8 cellular contexts compared by ENCODE assay signal in genomic region chr2:135052997-135053474, GRCh38. TPM values are rescaled to one million over a fixed set of nuclear protein-coding genes. Genes with fewer than 3 reads are reported as not detected.
A peak's percentile ranks its signal among the peaks of the same experiment; 100 is the strongest.
DNase-seq lines count a peak whose midpoint lies in the region; ATAC-seq and TF ChIP-seq lines count a peak whose summit lies in the region.

No MANE protein-coding gene starts in this region.

- in situ Hi-C loops in gastrocnemius medialis (cut with MboI; ENCODE audit: low sequenced_read_pairs in 4 of 4) = loop anchor here in 1 of 4 donors (10.0 kb wide), 1 partner anchor 138 kb away; the partner anchor contains the start of gene CCNT2

- no peak for TF ChIP-seq EP300 in gastroesophageal sphincter (IDR thresholded peaks at IDR 0.05)

- H3K9me3 ChIP-seq in gastroesophageal sphincter = no peaks in the 10 kb centered on the region
- no peaks in the 10 kb centered on the region for H3K9me3 ChIP-seq in gastrocnemius medialis

- ATAC-seq in Right ventricle myocardium inferior (no peak), HG03439 (IDR thresholded peaks at IDR 0.05; ENCODE audit: unreplicated experiment) (peak; percentile 40), gastroesophageal sphincter (peak; percentile 8), gastrocnemius medialis (peak; percentile 18 to 28)

- H3K27ac ChIP-seq in gastroesophageal sphincter (peak overlapping the region; percentile 77 to 96 (median 90)), gastrocnemius medialis (peak overlapping the region; percentile 93 to 98 (median 95))

- H3K36me3 ChIP-seq in gastroesophageal sphincter (no peaks in the 10 kb centered on the region), gastrocnemius medialis (no peaks in the 10 kb centered on the region)

- TF ChIP-seq POLR2A in gastroesophageal sphincter (IDR thresholded peaks at IDR 0.05) (no peak), gastrocnemius medialis (IDR thresholded peaks at IDR 0.05) (no peak)

- intact Hi-C loops in Right ventricle myocardium inferior (cut with DNase I) (loop anchor here (10.0 kb wide), 1 partner anchor 118 kb away; no protein-coding TSS in a partner anchor), cardiac septum (cut with DNase I) (loop anchor here (10.0 kb wide), 2 partner anchors 138 to 482 kb away; partner anchors contain the start of genes CCNT2, R3HDM1 and ZRANB3), gastrocnemius medialis (cut with DNase I; ENCODE audit: low total_unique reads) (loop anchor here (5.0 kb wide), 2 partner anchors 136 to 689 kb away; partner anchors contain the start of genes CCNT2 and UBXN4)

- H3K27me3 ChIP-seq in gastroesophageal sphincter (no peaks in the 10 kb centered on the region), gastrocnemius medialis (no peaks in the 10 kb centered on the region)

- peak overlapping the region; percentile 70 to 79 for H3K4me3 ChIP-seq in gastroesophageal sphincter
- H3K4me3 ChIP-seq in gastrocnemius medialis = peak overlapping the region; percentile 84 to 92 (median 88)

- TF ChIP-seq CTCF in gastroesophageal sphincter (IDR thresholded peaks at IDR 0.05) (no peak), gastrocnemius medialis (IDR thresholded peaks at IDR 0.05 in 4 of 5, conservative IDR thresholded peaks at IDR 0.05 in 1 of 5) (no peak)

- WGBS in gastroesophageal sphincter (ENCODE audit: low coverage in 1 of 2), 2 donors = 6% methylated on average over 9 to 15 of the region's 15 CpGs

- DNase-seq in Right ventricle myocardium inferior (ENCODE audit: missing footprints) (peak; percentile 71), cardiac septum (ENCODE audit: low spot score) (no peak), activated T-cell treated with anti-CD3 and anti-CD28 coated beads for 24 hours (ENCODE audit: low read depth) (peak; percentile 16), gastrocnemius medialis (no peak), NCI-H1417 (lab: John Stamatoyannopoulos, UW) (no peak), retina (no peak)

- peaks cover 3 to 51% (median 4%) of the 10 kb centered on the region in 3 donors for H3K4me1 ChIP-seq in gastroesophageal sphincter
- H3K4me1 ChIP-seq in gastrocnemius medialis = peaks cover 28 to 29% of the 10 kb centered on the region in 2 donors

RNA-seq across cellular contexts. Expression of gene RAB3GAP1, which starts 0.9 kb away (rescaled TPM):
- total RNA-seq in Right ventricle myocardium inferior (50.1 TPM), cardiac septum (47.8 TPM), gastroesophageal sphincter (10 to 100 TPM; 71.8 to 76.9 (median 72.3) TPM), gastrocnemius medialis (10 to 100 TPM; 44.3 to 51.7 (median 46.5) TPM)

RNA-seq across cellular contexts. Expression of gene MAP3K19, which starts 5.8 kb away (rescaled TPM):
- total RNA-seq in Right ventricle myocardium inferior (not detected), cardiac septum (not detected), gastroesophageal sphincter (not detected), gastrocnemius medialis (not detected)

Comparison
In these comparisons a context has a peak if more than half of its experiments do, and no peak if none do; other contexts are left out.
1. DNase-seq: peak in Right ventricle myocardium inferior (single experiment) and activated T-cell treated with anti-CD3 and anti-CD28 coated beads for 24 hours (single experiment); none in cardiac septum (single experiment), gastrocnemius medialis (0 of 2), NCI-H1417 (0 of 3) and retina (single experiment).